ENCODE assay signal across 8 cellular contexts in the genomic region with DNA sequence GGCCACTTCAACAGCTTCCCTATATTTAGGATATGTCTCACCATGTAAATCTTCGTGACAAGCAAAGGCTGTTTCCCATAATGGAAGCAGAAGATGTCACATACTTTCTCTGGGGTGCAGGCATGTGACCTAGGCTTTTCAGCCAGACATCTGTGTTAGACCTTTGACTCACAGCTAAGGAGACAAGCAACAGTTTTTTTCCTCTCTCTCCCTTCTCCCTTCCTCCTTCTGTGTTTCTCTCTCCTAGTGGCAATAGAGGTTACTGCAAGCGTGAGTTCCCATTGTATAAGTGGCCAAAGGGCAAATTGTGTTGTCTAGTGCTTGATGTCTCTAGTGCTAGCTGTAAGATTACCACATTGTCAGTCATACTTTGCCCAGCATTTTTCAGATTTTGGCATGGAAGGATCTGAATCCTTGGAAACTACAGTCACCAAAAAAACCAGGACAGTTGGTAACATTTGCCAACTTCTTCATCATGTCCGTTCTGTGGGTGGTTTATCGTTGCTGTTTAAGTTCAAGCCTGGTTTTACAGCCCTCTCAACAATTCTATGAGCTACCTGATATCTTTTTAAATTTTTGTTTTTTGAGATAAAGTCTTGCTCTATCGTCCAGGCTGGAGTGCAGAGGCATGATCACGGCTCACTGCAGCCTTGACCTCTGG. TPM values are rescaled to one million over a fixed set of nuclear protein-coding genes. Genes with fewer than 3 reads are reported as not detected.
A peak's percentile ranks its signal among the peaks of the same experiment; 100 is the strongest.
DNase-seq lines count a peak whose midpoint lies in the region; ATAC-seq, FAIRE-seq and TF ChIP-seq lines count a peak whose summit lies in the region.

No MANE protein-coding gene starts in this region.

- 66% methylated on average over 6 of the region's 6 CpGs for WGBS in liver

- H3K27me3 ChIP-seq in liver (ENCODE audit: control insufficient read depth in 4 of 4, insufficient read depth in 4 of 4, low read length in 3 of 4) (no peaks in the 10 kb centered on the region), uterus (no peaks in the 10 kb centered on the region)

- peak; percentile 63 to 79 for TF ChIP-seq RAD21 in liver (IDR thresholded peaks at IDR 0.05)

- TF ChIP-seq POLR2A in uterus (IDR thresholded peaks at IDR 0.05), result no peak

- no peak overlapping the region for H3K4me3 ChIP-seq in liver (ENCODE audit: low read depth in 1 of 3, low read length in 3 of 3)
- H3K4me3 ChIP-seq in uterus, result no peak overlapping the region

- no peak overlapping the region for H3K27ac ChIP-seq in liver (ENCODE audit: low read depth in 1 of 2, low read length in 2 of 2)
- no peak overlapping the region for H3K27ac ChIP-seq in uterus

- DNase-seq in D721Med (ENCODE audit: insufficient read length, low spot score) (no peak), HT1080 (ENCODE audit: low read depth) (peak; percentile 65), OCI-M1 (lab: John Stamatoyannopoulos, UW) (peak; percentile 87), uterus (no peak), cortex of kidney (lab: John Stamatoyannopoulos, UW) (no peak)
- peak; percentile 12 for DNase-seq in central memory CD4-positive, alpha-beta T cell

- peak; percentile 97 for FAIRE-seq in D721Med (lab: Jason Lieb, UNC)

- peak; percentile 68 for TF ChIP-seq CTCF in D721Med (IDR thresholded peaks at IDR 0.05; ENCODE audit: insufficient read depth, missing control alignments)
- TF ChIP-seq CTCF in liver (IDR thresholded peaks at IDR 0.05; ENCODE audit: low read depth, low read length, missing input control), result peak; percentile 80
- TF ChIP-seq CTCF in uterus (IDR thresholded peaks at IDR 0.05), result peak in 3 of 4 experiments; percentile 7 to 24 (median 10)

- no peak overlapping the region for H3K9ac ChIP-seq in liver (ENCODE audit: low read depth in 1 of 2, low read length in 2 of 2)

- peak; percentile 69 for ATAC-seq in GM18907 (IDR thresholded peaks at IDR 0.05; ENCODE audit: unreplicated experiment)

- no peaks in the 10 kb centered on the region for H3K4me1 ChIP-seq in liver (ENCODE audit: control insufficient read depth in 4 of 4, insufficient read depth in 4 of 4, low read length in 3 of 4)
- H3K4me1 ChIP-seq in uterus, result no peaks in the 10 kb centered on the region

- H3K9me3 ChIP-seq in liver (ENCODE audit: control insufficient read depth in 4 of 4, low read length in 3 of 4) (no peaks in the 10 kb centered on the region), uterus (no peaks in the 10 kb centered on the region)

- H3K36me3 ChIP-seq in liver (ENCODE audit: control insufficient read depth in 4 of 4, insufficient read depth in 3 of 4, low read depth in 1 of 4, low read length in 3 of 4) (no peaks in the 10 kb centered on the region), uterus (no peaks in the 10 kb centered on the region)

- intact Hi-C loops in uterus (cut with DNase I; ENCODE audit: low total_unique reads), result no loop called here

TF ChIP-seq in liver, 16 proteins besides CTCF, POLR2A, EP300 and RAD21:
- peak; percentile 46 to 47 for TF ChIP-seq RXRA (IDR thresholded peaks at IDR 0.05)
- peak; percentile 84 to 89 for TF ChIP-seq HNF4A (conservative IDR thresholded peaks at IDR 0.05)
- TF ChIP-seq YY1 (IDR thresholded peaks at IDR 0.05), result peak; percentile 56
- no peak for TF ChIP-seq FOXA2 (IDR thresholded peaks at IDR 0.05)
- TF ChIP-seq, protein P1, sequence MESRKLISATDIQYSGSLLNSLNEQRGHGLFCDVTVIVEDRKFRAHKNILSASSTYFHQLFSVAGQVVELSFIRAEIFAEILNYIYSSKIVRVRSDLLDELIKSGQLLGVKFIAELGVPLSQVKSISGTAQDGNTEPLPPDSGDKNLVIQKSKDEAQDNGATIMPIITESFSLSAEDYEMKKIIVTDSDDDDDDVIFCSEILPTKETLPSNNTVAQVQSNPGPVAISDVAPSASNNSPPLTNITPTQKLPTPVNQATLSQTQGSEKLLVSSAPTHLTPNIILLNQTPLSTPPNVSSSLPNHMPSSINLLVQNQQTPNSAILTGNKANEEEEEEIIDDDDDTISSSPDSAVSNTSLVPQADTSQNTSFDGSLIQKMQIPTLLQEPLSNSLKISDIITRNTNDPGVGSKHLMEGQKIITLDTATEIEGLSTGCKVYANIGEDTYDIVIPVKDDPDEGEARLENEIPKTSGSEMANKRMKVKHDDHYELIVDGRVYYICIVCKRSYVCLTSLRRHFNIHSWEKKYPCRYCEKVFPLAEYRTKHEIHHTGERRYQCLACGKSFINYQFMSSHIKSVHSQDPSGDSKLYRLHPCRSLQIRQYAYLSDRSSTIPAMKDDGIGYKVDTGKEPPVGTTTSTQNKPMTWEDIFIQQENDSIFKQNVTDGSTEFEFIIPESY (IDR thresholded peaks at IDR 0.05), result peak; percentile 33
- no peak for TF ChIP-seq NR2F2 (IDR thresholded peaks at IDR 0.05)
- TF ChIP-seq, protein P2, sequence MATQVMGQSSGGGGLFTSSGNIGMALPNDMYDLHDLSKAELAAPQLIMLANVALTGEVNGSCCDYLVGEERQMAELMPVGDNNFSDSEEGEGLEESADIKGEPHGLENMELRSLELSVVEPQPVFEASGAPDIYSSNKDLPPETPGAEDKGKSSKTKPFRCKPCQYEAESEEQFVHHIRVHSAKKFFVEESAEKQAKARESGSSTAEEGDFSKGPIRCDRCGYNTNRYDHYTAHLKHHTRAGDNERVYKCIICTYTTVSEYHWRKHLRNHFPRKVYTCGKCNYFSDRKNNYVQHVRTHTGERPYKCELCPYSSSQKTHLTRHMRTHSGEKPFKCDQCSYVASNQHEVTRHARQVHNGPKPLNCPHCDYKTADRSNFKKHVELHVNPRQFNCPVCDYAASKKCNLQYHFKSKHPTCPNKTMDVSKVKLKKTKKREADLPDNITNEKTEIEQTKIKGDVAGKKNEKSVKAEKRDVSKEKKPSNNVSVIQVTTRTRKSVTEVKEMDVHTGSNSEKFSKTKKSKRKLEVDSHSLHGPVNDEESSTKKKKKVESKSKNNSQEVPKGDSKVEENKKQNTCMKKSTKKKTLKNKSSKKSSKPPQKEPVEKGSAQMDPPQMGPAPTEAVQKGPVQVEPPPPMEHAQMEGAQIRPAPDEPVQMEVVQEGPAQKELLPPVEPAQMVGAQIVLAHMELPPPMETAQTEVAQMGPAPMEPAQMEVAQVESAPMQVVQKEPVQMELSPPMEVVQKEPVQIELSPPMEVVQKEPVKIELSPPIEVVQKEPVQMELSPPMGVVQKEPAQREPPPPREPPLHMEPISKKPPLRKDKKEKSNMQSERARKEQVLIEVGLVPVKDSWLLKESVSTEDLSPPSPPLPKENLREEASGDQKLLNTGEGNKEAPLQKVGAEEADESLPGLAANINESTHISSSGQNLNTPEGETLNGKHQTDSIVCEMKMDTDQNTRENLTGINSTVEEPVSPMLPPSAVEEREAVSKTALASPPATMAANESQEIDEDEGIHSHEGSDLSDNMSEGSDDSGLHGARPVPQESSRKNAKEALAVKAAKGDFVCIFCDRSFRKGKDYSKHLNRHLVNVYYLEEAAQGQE (IDR thresholded peaks at IDR 0.05), result peak; percentile 56
- peak; percentile 80 for TF ChIP-seq HNF4G (IDR thresholded peaks at IDR 0.05)
- TF ChIP-seq SP1 (IDR thresholded peaks at IDR 0.05), result peak; percentile 79
- TF ChIP-seq, protein P3, sequence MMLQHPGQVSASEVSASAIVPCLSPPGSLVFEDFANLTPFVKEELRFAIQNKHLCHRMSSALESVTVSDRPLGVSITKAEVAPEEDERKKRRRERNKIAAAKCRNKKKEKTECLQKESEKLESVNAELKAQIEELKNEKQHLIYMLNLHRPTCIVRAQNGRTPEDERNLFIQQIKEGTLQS (IDR thresholded peaks at IDR 0.05), result no peak
- TF ChIP-seq GABPA (IDR thresholded peaks at IDR 0.05 in 1 of 2, conservative IDR thresholded peaks at IDR 0.05 in 1 of 2), result no peak
- TF ChIP-seq, protein P4, sequence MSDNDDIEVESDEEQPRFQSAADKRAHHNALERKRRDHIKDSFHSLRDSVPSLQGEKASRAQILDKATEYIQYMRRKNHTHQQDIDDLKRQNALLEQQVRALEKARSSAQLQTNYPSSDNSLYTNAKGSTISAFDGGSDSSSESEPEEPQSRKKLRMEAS (IDR thresholded peaks at IDR 0.05), result peak; percentile 25
- TF ChIP-seq FOXA1 (IDR thresholded peaks at IDR 0.05), result no peak
- TF ChIP-seq EGR1 (IDR thresholded peaks at IDR 0.05; ENCODE audit: low read depth in 2 of 2), result no peak
- no peak for TF ChIP-seq TAF1 (conservative IDR thresholded peaks at IDR 0.05)
- peak; percentile 23 to 26 for TF ChIP-seq JUND (IDR thresholded peaks at IDR 0.05)

RNA-seq across cellular contexts. Expression of a gene that starts 44.4 kb away (rescaled TPM):
- 8.4 and 9.1 TPM in 2 replicates for total RNA-seq in HT1080 (2014; rRNA removed; shearing (Covaris generic))
- 7.6 and 11.3 TPM in 2 replicates for polyA plus RNA-seq in HT1080 (2015; cell fraction: cytosol; rRNA removed)
- 17.1 and 20.5 TPM in 2 replicates for polyA plus RNA-seq in HT1080 (2015; cell fraction: nucleus; rRNA removed)
- 10 to 100 TPM; 28.0 to 53.5 TPM for total RNA-seq in liver
- polyA plus RNA-seq in liver, result 1 to 10 TPM; 4.8 to 9.6 TPM
- total RNA-seq in uterus, result 10 to 100 TPM; 19.1 to 93.7 (median 35.1) TPM

Comparison
In these comparisons a context has a peak if more than half of its experiments do, and no peak if none do; other contexts are left out.
1. DNase-seq: peak in HT1080 (single experiment), OCI-M1 (single experiment) and central memory CD4-positive, alpha-beta T cell (single experiment); none in D721Med (single experiment), uterus (0 of 2) and cortex of kidney (single experiment).
2. CTCF ChIP-seq: peak in every context shown above with its lines; median percentile 80 in liver; 68 in D721Med; 10 in uterus.